19 cellular contexts compared by ENCODE assay signal in the genomic region with DNA sequence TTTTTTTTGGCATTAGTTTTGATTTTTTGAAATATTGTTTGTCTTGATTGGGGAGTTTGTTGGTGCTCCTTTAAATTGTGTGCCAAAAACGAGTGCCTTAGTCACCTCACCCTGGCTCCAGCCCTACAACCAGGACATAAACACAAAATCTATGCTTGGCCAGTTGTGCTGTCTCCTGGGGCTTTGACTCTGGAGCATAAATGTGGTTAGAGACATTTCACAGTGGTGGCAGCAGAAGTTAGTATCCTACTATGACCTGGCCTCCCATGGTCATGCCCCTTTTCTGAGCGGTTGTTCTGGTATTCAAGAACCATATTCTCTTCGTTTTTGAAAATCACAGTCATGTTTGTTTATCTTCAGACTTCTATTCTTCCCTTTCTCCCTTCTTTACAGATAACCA.
DNase-seq lines count a peak whose midpoint lies in the region; ATAC-seq and TF ChIP-seq lines count a peak whose summit lies in the region.
"Had no signal": no experiment of that assay in that cellular context is flagged by ENCODE, and none has a peak within 500 bp of the region (broad histone marks: within the 10 kb centered on the region; RNA-seq: fewer than 3 reads in every experiment).

No MANE protein-coding gene starts in this region.

- peak overlapping the region in 2 of 3 donors; percentile 3 to 42 for H3K27ac Mint-ChIP-seq in CD4-positive, CD25-positive, alpha-beta regulatory T cell
- H3K27ac Mint-ChIP-seq in activated T-helper 2 cell treated with anti-CD3 and anti-CD28 coated beads, Interferon-gamma antibody, Interleukin-2, Interleukin-4, amounts not matched to agents 10 μg/mL and 5 μg/mL and 100 μg/mL, durations not matched to agents 14 hours and 24 hours and 36 hours = peak overlapping the region; percentile 11
- peak overlapping the region; percentile 60 for H3K27ac Mint-ChIP-seq in mesothelial cell of epicardium
- H3K27ac Mint-ChIP-seq: CD8-positive, alpha-beta T cell; GM23338 had no signal

- ATAC-seq in CD4-positive, CD25-positive, alpha-beta regulatory T cell (ENCODE audit: low read depth in 2 of 2) = no peak
- ATAC-seq in HG02870 (IDR thresholded peaks at IDR 0.05; ENCODE audit: unreplicated experiment) = no peak
- ATAC-seq: CD8-positive, alpha-beta T cell; GM23338 had no signal

- H3K27ac ChIP-seq in CD4-positive, CD25-positive, alpha-beta regulatory T cell (ENCODE audit: insufficient read depth, low read length, poor library complexity, severe bottlenecking) = no peak overlapping the region
- H3K27ac ChIP-seq in esophagus squamous epithelium = no peak overlapping the region
- H3K27ac ChIP-seq in RWPE1 = no peak overlapping the region
- H3K27ac ChIP-seq: KMS-11 had no signal

- intact Hi-C loops in activated T-helper 2 cell treated with anti-CD3 and anti-CD28 coated beads, Interferon-gamma antibody, Interleukin-2, Interleukin-4, amounts not matched to agents 10 μg/mL and 5 μg/mL and 100 μg/mL, durations not matched to agents 14 hours and 24 hours and 36 hours (cut with micrococcal nuclease) = loop anchor here (2.0 kb wide), 1 partner anchor 17 kb away; no protein-coding TSS in a partner anchor
- intact Hi-C loops in esophagus squamous epithelium (cut with DNase I) = no loop called here

- CTCF ChIA-PET in RWPE1 (lab: Yijun Ruan, JAX) = no interaction called here

- 70 to 79% methylated on average over 3 of the region's 3 CpGs for WGBS in esophagus squamous epithelium, 2 donors

- H3K9me3 Mint-ChIP-seq in CD4-positive, CD25-positive, alpha-beta regulatory T cell = no peaks in the 10 kb centered on the region
- no peaks in the 10 kb centered on the region for H3K9me3 Mint-ChIP-seq in activated T-helper 2 cell treated with anti-CD3 and anti-CD28 coated beads, Interferon-gamma antibody, Interleukin-2, Interleukin-4, amounts not matched to agents 10 μg/mL and 5 μg/mL and 100 μg/mL, durations not matched to agents 14 hours and 24 hours and 36 hours
- H3K9me3 Mint-ChIP-seq in mesothelial cell of epicardium = no peaks in the 10 kb centered on the region
- H3K9me3 Mint-ChIP-seq: CD8-positive, alpha-beta T cell; GM23338 had no signal

- no peaks in the 10 kb centered on the region for H3K9me3 ChIP-seq in CD4-positive, CD25-positive, alpha-beta regulatory T cell (ENCODE audit: control insufficient read depth in 2 of 2, low read length in 2 of 2)
- no peaks in the 10 kb centered on the region for H3K9me3 ChIP-seq in esophagus squamous epithelium
- H3K9me3 ChIP-seq: BE2C had no signal

- H3K36me3 ChIP-seq in CD4-positive, CD25-positive, alpha-beta regulatory T cell (ENCODE audit: control insufficient read depth, insufficient read depth, low read length) = no peaks in the 10 kb centered on the region
- H3K36me3 ChIP-seq in esophagus squamous epithelium = no peaks in the 10 kb centered on the region
- H3K36me3 ChIP-seq: BE2C had no signal

- H3K27me3 Mint-ChIP-seq in CD4-positive, CD25-positive, alpha-beta regulatory T cell = no peaks in the 10 kb centered on the region
- H3K27me3 Mint-ChIP-seq in activated T-helper 2 cell treated with anti-CD3 and anti-CD28 coated beads, Interferon-gamma antibody, Interleukin-2, Interleukin-4, amounts not matched to agents 10 μg/mL and 5 μg/mL and 100 μg/mL, durations not matched to agents 14 hours and 24 hours and 36 hours (ENCODE audit: low read depth) = no peaks in the 10 kb centered on the region
- no peaks in the 10 kb centered on the region for H3K27me3 Mint-ChIP-seq in mesothelial cell of epicardium (ENCODE audit: low read depth)

- peaks cover 27% of the 10 kb centered on the region for H3K36me3 Mint-ChIP-seq in CD4-positive, CD25-positive, alpha-beta regulatory T cell
- peaks cover 24% of the 10 kb centered on the region for H3K36me3 Mint-ChIP-seq in activated T-helper 2 cell treated with anti-CD3 and anti-CD28 coated beads, Interferon-gamma antibody, Interleukin-2, Interleukin-4, amounts not matched to agents 10 μg/mL and 5 μg/mL and 100 μg/mL, durations not matched to agents 14 hours and 24 hours and 36 hours (ENCODE audit: low read depth)
- peaks cover 3% of the 10 kb centered on the region for H3K36me3 Mint-ChIP-seq in mesothelial cell of epicardium

- no peak overlapping the region for H3K4me3 Mint-ChIP-seq in CD4-positive, CD25-positive, alpha-beta regulatory T cell
- no peak overlapping the region for H3K4me3 Mint-ChIP-seq in activated T-helper 2 cell treated with anti-CD3 and anti-CD28 coated beads, Interferon-gamma antibody, Interleukin-2, Interleukin-4, amounts not matched to agents 10 μg/mL and 5 μg/mL and 100 μg/mL, durations not matched to agents 14 hours and 24 hours and 36 hours (ENCODE audit: low read depth)
- no peak overlapping the region for H3K4me3 Mint-ChIP-seq in mesothelial cell of epicardium
- H3K4me3 Mint-ChIP-seq: CD8-positive, alpha-beta T cell; GM23338 had no signal

- no peaks in the 10 kb centered on the region for H3K27me3 ChIP-seq in CD4-positive, CD25-positive, alpha-beta regulatory T cell (ENCODE audit: control insufficient read depth, insufficient read depth, low read length)
- H3K27me3 ChIP-seq in esophagus squamous epithelium = no peaks in the 10 kb centered on the region
- H3K27me3 ChIP-seq: BE2C had no signal

- POLR2A ChIA-PET in RWPE1 (lab: Yijun Ruan, JAX; ENCODE audit: low non-redundant PET) = no interaction called here

- H3K4me1 ChIP-seq in CD4-positive, CD25-positive, alpha-beta regulatory T cell (ENCODE audit: control insufficient read depth, insufficient read depth, low read length, poor library complexity, severe bottlenecking) = no peaks in the 10 kb centered on the region
- no peaks in the 10 kb centered on the region for H3K4me1 ChIP-seq in esophagus squamous epithelium
- H3K4me1 ChIP-seq: BE2C had no signal

- TF ChIP-seq CTCF in mesothelial cell of epicardium (IDR thresholded peaks at IDR 0.05; ENCODE audit: unreplicated experiment) (no peak), esophagus squamous epithelium (IDR thresholded peaks at IDR 0.05) (no peak), RWPE1 (conservative IDR thresholded peaks at IDR 0.05; ENCODE audit: low read depth) (no peak)

- H3K4me1 Mint-ChIP-seq in CD4-positive, CD25-positive, alpha-beta regulatory T cell = peaks cover 13 to 20% (median 19%) of the 10 kb centered on the region in 4 donors
- peaks cover 31% of the 10 kb centered on the region for H3K4me1 Mint-ChIP-seq in activated T-helper 2 cell treated with anti-CD3 and anti-CD28 coated beads, Interferon-gamma antibody, Interleukin-2, Interleukin-4, amounts not matched to agents 10 μg/mL and 5 μg/mL and 100 μg/mL, durations not matched to agents 14 hours and 24 hours and 36 hours (ENCODE audit: low read depth)
- peaks cover 7% of the 10 kb centered on the region for H3K4me1 Mint-ChIP-seq in mesothelial cell of epicardium

- H3K4me3 ChIP-seq in CD4-positive, CD25-positive, alpha-beta regulatory T cell (ENCODE audit: low read depth, low read length) = no peak overlapping the region
- no peak overlapping the region for H3K4me3 ChIP-seq in esophagus squamous epithelium
- H3K4me3 ChIP-seq: GM23338 had no signal

- TF ChIP-seq POLR2A in esophagus squamous epithelium (IDR thresholded peaks at IDR 0.05) = no peak

- no peak for DNase-seq in CD4-positive, CD25-positive, alpha-beta regulatory T cell
- DNase-seq in ELR (ENCODE audit: low read depth) (peak; percentile 8), mesothelial cell of epicardium (ENCODE audit: low spot score in 2 of 2, unreplicated experiment in 2 of 2) (no peak), NCI-H1417 treated with DMSO at 0.1 percent for 48 hours (lab: John Stamatoyannopoulos, UW) (no peak), esophagus squamous epithelium (lab: John Stamatoyannopoulos, UW) (no peak), RWPE1 (ENCODE audit: low spot score) (no peak)
- no peak for DNase-seq in activated T-helper 2 cell treated with anti-CD3 and anti-CD28 coated beads, Interferon-gamma antibody, Interleukin-2, Interleukin-4, amounts not matched to agents 10 μg/mL and 5 μg/mL and 100 μg/mL, durations not matched to agents 14 hours and 24 hours and 36 hours (ENCODE audit: low spot score)
- DNase-seq: BE2C; CD8-positive, alpha-beta T cell; GF-D8; NCI-H1105 treated with DMSO at 0.1 percent for 48 hours; NCI-H187 treated with DMSO at 0.1 percent for 48 hours; NCI-H446 treated with DMSO at 0.1 percent for 48 hours; NK-92 treated with Interleukin-12 subunit alpha and Interleukin-12 subunit beta, amount 100 ng/mL, for 24 hours; OCI-M1; RPMI8226 had no signal
